1 cellular context compared by ENCODE assay signal in genomic region chr6:47392251-47392650, GRCh38.
TF ChIP-seq lines count a peak whose summit lies in the region.

No MANE protein-coding gene starts in this region.

TF ChIP-seq in WTC11, 78 proteins besides CTCF, POLR2A, EP300 and RAD21 (continued from another document):
- TF ChIP-seq ZNF281 (CRISPR knock-in tag; IDR thresholded peaks at IDR 0.05) (no peak), HMGXB4 (CRISPR knock-in tag; IDR thresholded peaks at IDR 0.05) (no peak)
